ENCODE assay signal across 40 cellular contexts in genomic region chr9:133472277-133472645, GRCh38. TPM values are rescaled to one million over a fixed set of nuclear protein-coding genes. Genes with fewer than 3 reads are reported as not detected.
"Had no signal": no experiment of that assay in that cellular context is flagged by ENCODE, and none has a peak within 500 bp of the region (broad histone marks: within the 10 kb centered on the region; RNA-seq: fewer than 3 reads in every experiment).

No MANE protein-coding gene starts in this region.

- DNase-seq: activated B cell treated with CpG ODN at 0.5 μM for 24 hours; activated CD4-positive, alpha-beta memory T cell treated with anti-CD3 and anti-CD28 coated beads for 36 hours; activated CD4-positive, alpha-beta T cell treated with anti-CD3 and anti-CD28 coated beads for 4 hours; activated CD4-positive, alpha-beta T cell treated with anti-CD3 and anti-CD28 coated beads, Interleukin-2, amount 50 U/mL, for 1 hour; activated CD4-positive, CD25-positive, alpha-beta regulatory T cell treated with anti-CD3 and anti-CD28 coated beads, Interleukin-2, amount 50 U/mL, for 72 hours; activated CD8-positive, alpha-beta memory T cell treated with anti-CD3 and anti-CD28 coated beads, Interleukin-2, amount 10 ng/mL, durations not matched to agents 7 days and 5 days; activated effector memory CD4-positive, alpha-beta T cell treated with anti-CD3 and anti-CD28 coated beads, Interleukin-2, amount 50 U/mL, for 16 hours; activated naive CD4-positive, alpha-beta T cell; activated naive CD4-positive, alpha-beta T cell treated with anti-CD3 and anti-CD28 coated beads, Interleukin-2, amount 50 U/mL, for 16 hours; activated naive CD8-positive, alpha-beta T cell treated with anti-CD3 and anti-CD28 coated beads for 36 hours; activated T-cell treated with anti-CD3 and anti-CD28 coated beads, Interleukin-2, amount 50 U/mL, for 1 hour; activated T-cell treated with anti-CD3 and anti-CD28 coated beads, Interleukin-2, amount 50 U/mL, for 72 hours; amniotic stem cell; Kasumi-1; MM.1S; MV-4-11; NCI-H1092; NCI-H1417; NCI-H146; NCI-H187; NCI-H2029 treated with DMSO at 0.1 percent for 48 hours; NCI-H2107; NCI-H2171; NCI-H510A; NCI-H526; NCI-H748 treated with DMSO at 0.1 percent for 48 hours; NK-92 treated with Interleukin-12 subunit alpha and Interleukin-12 subunit beta, amount 100 ng/mL, for 24 hours; PC-3; Peyer's patch; Right ventricle myocardium superior; RPMI8226; SW 1271; T-helper 1 cell; T-helper 2 cell; T-helper 9 cell had no signal

- H3K4me1 ChIP-seq: ascending aorta had no signal

- H3K9me3 Mint-ChIP-seq: activated B cell treated with CpG ODN at 0.5 μM for 24 hours; activated CD4-positive, alpha-beta memory T cell treated with anti-CD3 and anti-CD28 coated beads for 36 hours; activated naive CD8-positive, alpha-beta T cell treated with anti-CD3 and anti-CD28 coated beads for 36 hours; activated T-cell treated with anti-CD3 and anti-CD28 coated beads, Interleukin-2, amount 50 U/mL, for 72 hours; activated T-helper 17 cell treated with anti-CD3 and anti-CD28 coated beads, Interleukin-2, amount 50 U/mL, for 72 hours; central memory CD8-positive, alpha-beta T cell had no signal

- H3K27ac Mint-ChIP-seq: activated B cell treated with CpG ODN at 0.5 μM for 24 hours; activated CD4-positive, alpha-beta memory T cell treated with anti-CD3 and anti-CD28 coated beads for 36 hours; activated CD8-positive, alpha-beta memory T cell treated with anti-CD3 and anti-CD28 coated beads, Interleukin-2, amount 10 ng/mL, durations not matched to agents 7 days and 5 days; activated naive CD8-positive, alpha-beta T cell treated with anti-CD3 and anti-CD28 coated beads for 36 hours; activated T-cell treated with anti-CD3 and anti-CD28 coated beads, Interleukin-2, amount 50 U/mL, for 72 hours; activated T-helper 17 cell treated with anti-CD3 and anti-CD28 coated beads, Interleukin-2, amount 50 U/mL, for 72 hours had no signal

- H3K4me3 ChIP-seq: ascending aorta, cardiac muscle cell, Peyer's patch had no signal

- H3K9me3 ChIP-seq: ascending aorta, Peyer's patch had no signal

- ATAC-seq: activated CD8-positive, alpha-beta memory T cell treated with anti-CD3 and anti-CD28 coated beads, Interleukin-2, amount 10 ng/mL, durations not matched to agents 7 days and 5 days; activated T-cell treated with anti-CD3 and anti-CD28 coated beads, Interleukin-2, amount 50 U/mL, for 72 hours; activated T-helper 17 cell treated with anti-CD3 and anti-CD28 coated beads, Interleukin-2, amount 50 U/mL, for 72 hours; PC-3 had no signal

- H3K27me3 Mint-ChIP-seq: activated B cell treated with CpG ODN at 0.5 μM for 24 hours; activated CD4-positive, alpha-beta memory T cell treated with anti-CD3 and anti-CD28 coated beads for 36 hours; activated CD8-positive, alpha-beta memory T cell treated with anti-CD3 and anti-CD28 coated beads, Interleukin-2, amount 10 ng/mL, durations not matched to agents 7 days and 5 days; activated naive CD8-positive, alpha-beta T cell treated with anti-CD3 and anti-CD28 coated beads for 36 hours; activated T-helper 17 cell treated with anti-CD3 and anti-CD28 coated beads, Interleukin-2, amount 50 U/mL, for 72 hours; central memory CD8-positive, alpha-beta T cell had no signal

- H3K36me3 Mint-ChIP-seq: activated CD4-positive, alpha-beta memory T cell treated with anti-CD3 and anti-CD28 coated beads for 36 hours; activated CD8-positive, alpha-beta memory T cell treated with anti-CD3 and anti-CD28 coated beads, Interleukin-2, amount 10 ng/mL, durations not matched to agents 7 days and 5 days; activated naive CD8-positive, alpha-beta T cell treated with anti-CD3 and anti-CD28 coated beads for 36 hours had no signal

- H3K4me1 Mint-ChIP-seq: activated naive CD8-positive, alpha-beta T cell treated with anti-CD3 and anti-CD28 coated beads for 36 hours; activated T-helper 17 cell treated with anti-CD3 and anti-CD28 coated beads, Interleukin-2, amount 50 U/mL, for 72 hours; central memory CD8-positive, alpha-beta T cell had no signal

- H3K4me3 Mint-ChIP-seq: activated B cell treated with CpG ODN at 0.5 μM for 24 hours; activated CD4-positive, alpha-beta memory T cell treated with anti-CD3 and anti-CD28 coated beads for 36 hours; activated CD8-positive, alpha-beta memory T cell treated with anti-CD3 and anti-CD28 coated beads, Interleukin-2, amount 10 ng/mL, durations not matched to agents 7 days and 5 days; activated naive CD8-positive, alpha-beta T cell treated with anti-CD3 and anti-CD28 coated beads for 36 hours; activated T-cell treated with anti-CD3 and anti-CD28 coated beads, Interleukin-2, amount 50 U/mL, for 72 hours; activated T-helper 17 cell treated with anti-CD3 and anti-CD28 coated beads, Interleukin-2, amount 50 U/mL, for 72 hours; central memory CD8-positive, alpha-beta T cell had no signal

- H3K27ac ChIP-seq: ascending aorta, cardiac muscle cell, Peyer's patch, VCaP had no signal

- H3K27me3 ChIP-seq: ascending aorta, cardiac muscle cell, Peyer's patch had no signal

RNA-seq across cellular contexts. Expression of gene MYMK, which starts 52.5 kb away (rescaled TPM):
- total RNA-seq: activated B cell treated with CpG ODN at 0.5 μM for 24 hours; activated CD4-positive, alpha-beta memory T cell treated with anti-CD3 and anti-CD28 coated beads for 36 hours; activated CD8-positive, alpha-beta memory T cell treated with anti-CD3 and anti-CD28 coated beads, Interleukin-2, amount 10 ng/mL, durations not matched to agents 7 days and 5 days; activated naive CD8-positive, alpha-beta T cell treated with anti-CD3 and anti-CD28 coated beads for 36 hours; activated T-cell treated with anti-CD3 and anti-CD28 coated beads, Interleukin-2, amount 50 U/mL, for 72 hours; activated T-helper 17 cell treated with anti-CD3 and anti-CD28 coated beads, Interleukin-2, amount 50 U/mL, for 72 hours; ascending aorta; cardiac muscle cell; PC-3; Peyer's patch; Right ventricle myocardium superior had no signal
- polyA plus RNA-seq: cardiac muscle cell had no signal
